In the genomic region with DNA sequence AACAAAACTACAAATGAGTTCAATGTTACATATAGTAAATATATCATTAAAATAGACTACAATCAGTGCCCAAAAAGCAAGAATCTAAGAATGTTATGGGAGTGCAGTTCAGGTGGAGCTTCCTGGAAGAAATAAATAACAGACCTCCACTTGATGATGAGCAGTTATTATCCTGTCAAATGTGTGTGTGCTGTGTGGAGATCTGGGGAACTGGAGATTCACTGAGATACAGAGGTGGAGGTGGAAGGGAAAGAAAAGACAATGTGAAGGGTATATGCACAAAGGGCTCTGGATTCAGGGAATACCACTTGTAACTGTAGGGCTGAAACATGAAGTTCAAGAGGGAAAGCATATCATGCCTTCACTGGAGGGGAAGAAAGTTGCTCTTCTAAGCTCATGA, we compare ENCODE assay signal across 22 cellular contexts.
A peak's percentile ranks its signal among the peaks of the same experiment; 100 is the strongest.
DNase-seq lines count a peak whose midpoint lies in the region; ATAC-seq, FAIRE-seq and TF ChIP-seq lines count a peak whose summit lies in the region.
"Had no signal": no experiment of that assay in that cellular context is flagged by ENCODE, and none has a peak within 500 bp of the region (broad histone marks: within the 10 kb centered on the region; RNA-seq: fewer than 3 reads in every experiment).

No MANE protein-coding gene starts in this region.

- H2AFZ ChIP-seq in GM23338 (peak overlapping the region; percentile 29; the same call in 1 of the 2 replicates), K562 (ENCODE audit: low read depth, low read length) (no peak overlapping the region), osteoblast (ENCODE audit: low read length) (peak overlapping the region; percentile 51)

- TF ChIP-seq POLR2A in K562 (conservative IDR thresholded peaks at IDR 0.05): no peak

- H3K4me3 ChIP-seq in GM23338: no peak overlapping the region
- no peak overlapping the region for H3K4me3 ChIP-seq in K562
- H3K4me3 ChIP-seq in osteoblast (ENCODE audit: insufficient read depth, low read length): no peak overlapping the region
- H3K4me3 ChIP-seq: BLaER1 had no signal

- H3K9me2 ChIP-seq in GM23338 (ENCODE audit: insufficient read depth): 0 out of 2 replicates have a peak, but pooled peaks cover 7% of the 10 kb centered on the region

- no peaks in the 10 kb centered on the region for H3K4me1 ChIP-seq in GM23338 (ENCODE audit: insufficient read depth)
- H3K4me1 ChIP-seq in K562 (replicated peaks in 1 of 2; ENCODE audit: control insufficient read depth in 2 of 2, insufficient read depth in 2 of 2, low read length in 2 of 2): no peaks in the 10 kb centered on the region
- no peaks in the 10 kb centered on the region for H3K4me1 ChIP-seq in osteoblast (ENCODE audit: insufficient read depth, low read length)
- H3K4me1 ChIP-seq: BLaER1 had no signal

- H3K9me3 ChIP-seq in K562 (replicated peaks; ENCODE audit: control insufficient read depth, insufficient read depth, low read depth, low read length) (no peaks in the 10 kb centered on the region; the same call in 1 of the 2 replicates), osteoblast (ENCODE audit: low read depth, low read length) (no peaks in the 10 kb centered on the region)
- H3K9me3 ChIP-seq: BE2C, BLaER1 had no signal

- H3K27me3 Mint-ChIP-seq in GM23338 (ENCODE audit: insufficient read depth, low read depth, poor library complexity): no peaks in the 10 kb centered on the region
- H3K27me3 Mint-ChIP-seq: CD4-positive, alpha-beta memory T cell; CD4-positive, CD25-positive, alpha-beta regulatory T cell; CD8-positive, alpha-beta memory T cell had no signal

- no peaks in the 10 kb centered on the region for H3K36me3 ChIP-seq in GM23338 (ENCODE audit: insufficient read depth)
- peaks cover 18% of the 10 kb centered on the region; the same call in 2 of the 3 replicates for H3K36me3 ChIP-seq in K562 (ENCODE audit: control insufficient read depth, insufficient read depth, low read length)
- no peaks in the 10 kb centered on the region for H3K36me3 ChIP-seq in osteoblast (ENCODE audit: insufficient read depth, low read length)
- H3K36me3 ChIP-seq: BE2C, BLaER1 had no signal

- no peaks in the 10 kb centered on the region for H3F3A ChIP-seq in GM23338 (replicated peaks; ENCODE audit: low read depth)

- H3K79me2 ChIP-seq in GM23338 (replicated peaks; ENCODE audit: insufficient read depth): no peaks in the 10 kb centered on the region
- H3K79me2 ChIP-seq in K562 (ENCODE audit: control insufficient read depth, insufficient read depth, low read length): peaks cover 4% of the 10 kb centered on the region; the same call in 2 of the 3 replicates
- H3K79me2 ChIP-seq in osteoblast (ENCODE audit: insufficient read depth, low read length): no peaks in the 10 kb centered on the region

- peaks cover 10% of the 10 kb centered on the region for H3K9me3 Mint-ChIP-seq in GM23338

- no peaks in the 10 kb centered on the region for H3K27me3 ChIP-seq in GM23338 (ENCODE audit: insufficient read depth)
- no peaks in the 10 kb centered on the region for H3K27me3 ChIP-seq in K562 (ENCODE audit: control insufficient read depth in 2 of 2, insufficient read depth in 2 of 2, low read length in 2 of 2)
- no peaks in the 10 kb centered on the region for H3K27me3 ChIP-seq in osteoblast (ENCODE audit: insufficient read depth, low read length)
- H3K27me3 ChIP-seq: BE2C, BLaER1 had no signal

- H3K4me1 Mint-ChIP-seq in GM23338: no peaks in the 10 kb centered on the region
- H3K4me1 Mint-ChIP-seq: CD14-positive monocyte; CD4-positive, alpha-beta memory T cell; CD4-positive, CD25-positive, alpha-beta regulatory T cell; CD8-positive, alpha-beta memory T cell had no signal

- intact Hi-C loops in K562 (cut with micrococcal nuclease): no loop called here

- no peak overlapping the region for H3K9ac ChIP-seq in K562 (ENCODE audit: insufficient read depth in 1 of 2, low read depth in 2 of 2, low read length in 2 of 2)
- H3K9ac ChIP-seq: BLaER1 had no signal

- no peak overlapping the region for H3K4me3 Mint-ChIP-seq in GM23338
- H3K4me3 Mint-ChIP-seq: CD14-positive monocyte; CD4-positive, alpha-beta memory T cell; CD4-positive, CD25-positive, alpha-beta regulatory T cell; CD8-positive, alpha-beta memory T cell had no signal

- TF ChIP-seq EP300 in K562 (IDR thresholded peaks at IDR 0.05; ENCODE audit: low read length): no peak

- no peak for FAIRE-seq in K562 (lab: Jason Lieb, UNC)
- FAIRE-seq: A204.1, D721Med, G401.6, GM12891, GM19239 had no signal

- H3K27ac ChIP-seq in GM23338 (ENCODE audit: low read depth) (no peak overlapping the region), K562 (ENCODE audit: extremely low read depth, low read depth, low read length) (no peak overlapping the region), osteoblast (ENCODE audit: low read depth, low read length) (no peak overlapping the region)
- H3K27ac ChIP-seq: BLaER1 had no signal

- no peaks in the 10 kb centered on the region for H3K9me1 ChIP-seq in K562 (ENCODE audit: control insufficient read depth, insufficient read depth, low read length)

- no peak for DNase-seq in GM23338 (ENCODE audit: low spot score)
- DNase-seq in K562 (ENCODE audit: extremely low read depth in 1 of 4, low spot score in 3 of 4): no peak
- no peak for DNase-seq in osteoblast (ENCODE audit: insufficient read length, low spot score, missing footprints)
- DNase-seq: 8988T; ACHN; BE2C; C1 segment of cervical spinal cord; CD4-positive, alpha-beta memory T cell; CD4-positive, CD25-positive, alpha-beta regulatory T cell; CD8-positive, alpha-beta memory T cell; COR-L47; DMS79 treated with DMSO at 0.1 percent for 48 hours; GF-D8 had no signal

- CTCF ChIA-PET in K562 (lab: Yijun Ruan, JAX; ENCODE audit: low intra/inter-chr PET ratio): no interaction called here

- TF ChIP-seq CTCF in GM23338 (conservative IDR thresholded peaks at IDR 0.05; ENCODE audit: low read depth in 2 of 2): no peak
- no peak for TF ChIP-seq CTCF in K562 (IDR thresholded peaks at IDR 0.05 in 2 of 3, conservative IDR thresholded peaks at IDR 0.05 in 1 of 3; ENCODE audit: insufficient read depth in 2 of 3, low read depth in 1 of 3, low read length in 3 of 3)
- no peak for TF ChIP-seq CTCF in osteoblast (IDR thresholded peaks at IDR 0.05; ENCODE audit: extremely low read depth, low read depth, low read length)

- in situ Hi-C loops in K562 (cut with MboI): no loop called here

- H3K4me2 ChIP-seq in GM23338: no peak overlapping the region
- H3K4me2 ChIP-seq in K562 (ENCODE audit: insufficient read depth, low read length): no peak overlapping the region
- no peak overlapping the region for H3K4me2 ChIP-seq in osteoblast (ENCODE audit: insufficient read depth, low read length)
- H3K4me2 ChIP-seq: BLaER1 had no signal

- no peak for TF ChIP-seq RAD21 in K562 (CRISPR knock-in tag; conservative IDR thresholded peaks at IDR 0.05 in 1 of 2, IDR thresholded peaks at IDR 0.05 in 1 of 2)

- BruUV-seq in K562 (replicated peaks; lab: Mats Ljungman, UMichigan): no TSS peak

- no peak for ATAC-seq in GM23338
- ATAC-seq in K562: peak; percentile 60
- no peak for ATAC-seq in HG02852 (IDR thresholded peaks at IDR 0.05; ENCODE audit: unreplicated experiment)
- ATAC-seq in GM19455 (IDR thresholded peaks at IDR 0.05; ENCODE audit: unreplicated experiment): no peak

- peaks cover 10% of the 10 kb centered on the region; the same call in 2 of the 3 replicates for H3K36me3 Mint-ChIP-seq in GM23338 (ENCODE audit: low read depth)
- H3K36me3 Mint-ChIP-seq: CD14-positive monocyte; CD4-positive, alpha-beta memory T cell; CD4-positive, CD25-positive, alpha-beta regulatory T cell had no signal

- no peak overlapping the region for H3K27ac Mint-ChIP-seq in GM23338
- H3K27ac Mint-ChIP-seq: CD14-positive monocyte; CD4-positive, alpha-beta memory T cell; CD4-positive, CD25-positive, alpha-beta regulatory T cell; CD8-positive, alpha-beta memory T cell had no signal

- POLR2A ChIA-PET in K562 (lab: Yijun Ruan, JAX): no interaction called here

- H4K20me1 ChIP-seq in GM23338 (replicated peaks; ENCODE audit: insufficient read depth): no peaks in the 10 kb centered on the region
- H4K20me1 ChIP-seq in K562 (replicated peaks; ENCODE audit: control insufficient read depth, insufficient read depth, low read length): no peaks in the 10 kb centered on the region
- no peaks in the 10 kb centered on the region for H4K20me1 ChIP-seq in osteoblast (ENCODE audit: insufficient read depth, low read length)
- H4K20me1 ChIP-seq: BLaER1 had no signal

TF ChIP-seq in GM23338, 12 proteins besides CTCF, POLR2A, EP300 and RAD21 (continues in another document):
- TF ChIP-seq EZH2 (IDR thresholded peaks at IDR 0.05; ENCODE audit: low read depth, unreplicated experiment) (no peak), STAT1 (IDR thresholded peaks at IDR 0.05; ENCODE audit: unreplicated experiment) (no peak), EZH2phosphoT487 (IDR thresholded peaks at IDR 0.05; ENCODE audit: unreplicated experiment) (no peak), JUNB (IDR thresholded peaks at IDR 0.05; ENCODE audit: unreplicated experiment) (no peak), ZNF114 (CRISPR knock-in tag; IDR thresholded peaks at IDR 0.05) (no peak)
- TF ChIP-seq, protein P1, sequence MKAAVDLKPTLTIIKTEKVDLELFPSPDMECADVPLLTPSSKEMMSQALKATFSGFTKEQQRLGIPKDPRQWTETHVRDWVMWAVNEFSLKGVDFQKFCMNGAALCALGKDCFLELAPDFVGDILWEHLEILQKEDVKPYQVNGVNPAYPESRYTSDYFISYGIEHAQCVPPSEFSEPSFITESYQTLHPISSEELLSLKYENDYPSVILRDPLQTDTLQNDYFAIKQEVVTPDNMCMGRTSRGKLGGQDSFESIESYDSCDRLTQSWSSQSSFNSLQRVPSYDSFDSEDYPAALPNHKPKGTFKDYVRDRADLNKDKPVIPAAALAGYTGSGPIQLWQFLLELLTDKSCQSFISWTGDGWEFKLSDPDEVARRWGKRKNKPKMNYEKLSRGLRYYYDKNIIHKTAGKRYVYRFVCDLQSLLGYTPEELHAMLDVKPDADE (IDR thresholded peaks at IDR 0.05): no peak

TF ChIP-seq in K562, 482 proteins besides CTCF, POLR2A, EP300 and RAD21 (continues in another document):
- TF ChIP-seq, protein P2, sequence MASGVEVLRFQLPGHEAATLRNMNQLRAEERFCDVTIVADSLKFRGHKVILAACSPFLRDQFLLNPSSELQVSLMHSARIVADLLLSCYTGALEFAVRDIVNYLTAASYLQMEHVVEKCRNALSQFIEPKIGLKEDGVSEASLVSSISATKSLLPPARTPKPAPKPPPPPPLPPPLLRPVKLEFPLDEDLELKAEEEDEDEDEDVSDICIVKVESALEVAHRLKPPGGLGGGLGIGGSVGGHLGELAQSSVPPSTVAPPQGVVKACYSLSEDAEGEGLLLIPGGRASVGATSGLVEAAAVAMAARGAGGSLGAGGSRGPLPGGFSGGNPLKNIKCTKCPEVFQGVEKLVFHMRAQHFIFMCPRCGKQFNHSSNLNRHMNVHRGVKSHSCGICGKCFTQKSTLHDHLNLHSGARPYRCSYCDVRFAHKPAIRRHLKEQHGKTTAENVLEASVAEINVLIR (CRISPR knock-in tag; IDR thresholded peaks at IDR 0.05): no peak
- TF ChIP-seq SIN3A (IDR thresholded peaks at IDR 0.05; ENCODE audit: borderline replicate concordance in 2 of 2, control insufficient read depth in 1 of 2, low read depth in 2 of 2, low read length in 2 of 2): no peak
- TF ChIP-seq IRF2 (CRISPR knock-in tag; IDR thresholded peaks at IDR 0.05): no peak
- no peak for TF ChIP-seq ZBTB17 (CRISPR knock-in tag; IDR thresholded peaks at IDR 0.05)
